Comparison of ENCODE assay signal across 10 cellular contexts in the genomic region with DNA sequence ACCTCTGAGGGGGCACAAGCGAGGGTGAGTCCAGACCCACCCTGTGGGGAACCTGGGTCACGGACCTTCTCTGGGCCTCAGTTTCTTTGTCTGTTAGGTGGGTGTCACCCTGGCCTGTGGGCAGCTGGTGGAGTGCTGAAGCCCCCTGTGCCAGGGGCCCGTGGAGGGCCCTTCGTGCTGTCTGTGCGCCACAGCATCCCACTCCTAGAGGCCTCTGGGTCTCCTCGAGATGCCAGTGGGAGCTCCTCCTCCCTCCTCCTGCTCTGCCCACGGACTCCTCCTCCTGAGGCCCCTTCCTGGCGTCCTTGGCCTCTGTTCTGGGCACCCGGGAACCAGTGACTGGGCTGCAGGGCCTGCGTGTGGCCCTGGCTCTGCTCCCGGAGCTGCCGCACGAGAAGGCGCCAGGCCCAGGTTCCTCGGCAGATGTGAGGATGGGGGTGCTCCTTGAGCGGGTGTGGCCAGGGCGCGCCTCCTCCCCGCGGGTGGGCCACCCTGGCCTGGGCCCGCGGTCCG. TPM values are rescaled to one million over a fixed set of nuclear protein-coding genes. Genes with fewer than 3 reads are reported as not detected.
DNase-seq lines count a peak whose midpoint lies in the region; ATAC-seq and TF ChIP-seq lines count a peak whose summit lies in the region.
"Had no signal": no experiment of that assay in that cellular context is flagged by ENCODE, and none has a peak within 500 bp of the region (broad histone marks: within the 10 kb centered on the region; RNA-seq: fewer than 3 reads in every experiment).

No MANE protein-coding gene starts in this region.

- no peak for TF ChIP-seq CTCF in tibial artery (IDR thresholded peaks at IDR 0.05)

- no peak overlapping the region for H3K27ac Mint-ChIP-seq in activated naive CD4-positive, alpha-beta T cell treated with anti-CD3 and anti-CD28 coated beads, Interleukin-2, amount 50 U/mL, for 72 hours
- H3K27ac Mint-ChIP-seq in activated naive CD4-positive, alpha-beta T cell treated with anti-CD3 and anti-CD28 coated beads for 36 hours: no peak overlapping the region

- H3K4me3 Mint-ChIP-seq in activated naive CD4-positive, alpha-beta T cell treated with anti-CD3 and anti-CD28 coated beads for 36 hours: no peak overlapping the region

- H3K27ac ChIP-seq in angular gyrus (ENCODE audit: low read depth, low read length): peak overlapping the region; percentile 44
- H3K27ac ChIP-seq in tibial artery: no peak overlapping the region

- H3K4me3 ChIP-seq in tibial artery: peak overlapping the region; percentile 41 to 53

- H3K4me1 ChIP-seq in tibial artery: peaks cover 0 to 21% (median 20%) of the 10 kb centered on the region in 4 donors

- peaks cover 12% of the 10 kb centered on the region for H3K4me1 Mint-ChIP-seq in activated naive CD4-positive, alpha-beta T cell treated with anti-CD3 and anti-CD28 coated beads for 36 hours (ENCODE audit: low read depth)

- no peaks in the 10 kb centered on the region for H3K36me3 ChIP-seq in tibial artery

- peaks cover 8% of the 10 kb centered on the region for H3K27me3 Mint-ChIP-seq in activated naive CD4-positive, alpha-beta T cell treated with anti-CD3 and anti-CD28 coated beads for 36 hours (ENCODE audit: low read depth)

- intact Hi-C loops in activated naive CD4-positive, alpha-beta T cell treated with anti-CD3 and anti-CD28 coated beads for 36 hours (cut with micrococcal nuclease): loop anchor here (5.0 kb wide), 2 partner anchors 39 to 54 kb away; a partner anchor contains a TSS
- intact Hi-C loops in tibial artery (cut with DNase I; ENCODE audit: low total_unique reads): no loop called here

- DNase-seq in activated naive CD4-positive, alpha-beta T cell treated with anti-CD3 and anti-CD28 coated beads, Interleukin-2, amount 50 U/mL, for 72 hours (ENCODE audit: low spot score in 2 of 2): no peak
- DNase-seq in activated naive CD4-positive, alpha-beta T cell treated with anti-CD3 and anti-CD28 coated beads for 36 hours: no peak
- DNase-seq in hepatic stellate cell (ENCODE audit: low spot score): peak; percentile 4
- no peak for DNase-seq in tibial artery
- no peak for DNase-seq in pons (ENCODE audit: low spot score)
- no peak for DNase-seq in T-helper 9 cell
- DNase-seq in NCI-H1417 (lab: John Stamatoyannopoulos, UW): no peak
- DNase-seq: KBM-7 had no signal

- no peaks in the 10 kb centered on the region for H3K9me3 ChIP-seq in tibial artery

- H3K9me3 Mint-ChIP-seq in activated naive CD4-positive, alpha-beta T cell treated with anti-CD3 and anti-CD28 coated beads, Interleukin-2, amount 50 U/mL, for 72 hours: no peaks in the 10 kb centered on the region
- H3K9me3 Mint-ChIP-seq in activated naive CD4-positive, alpha-beta T cell treated with anti-CD3 and anti-CD28 coated beads for 36 hours: no peaks in the 10 kb centered on the region

- peaks cover 0 to 46% of the 10 kb centered on the region in 2 donors for H3K27me3 ChIP-seq in tibial artery

- H3K36me3 Mint-ChIP-seq in activated naive CD4-positive, alpha-beta T cell treated with anti-CD3 and anti-CD28 coated beads, Interleukin-2, amount 50 U/mL, for 72 hours: no peaks in the 10 kb centered on the region
- H3K36me3 Mint-ChIP-seq in activated naive CD4-positive, alpha-beta T cell treated with anti-CD3 and anti-CD28 coated beads for 36 hours (ENCODE audit: low read depth): no peaks in the 10 kb centered on the region

- CTCF ChIA-PET in activated naive CD4-positive, alpha-beta T cell treated with anti-CD3 and anti-CD28 coated beads for 36 hours (lab: Charles Lee): interaction anchor here (1.3 kb wide), 1 partner anchor 75 kb away, joined by 6 read pairs; no protein-coding TSS in a partner anchor

- peak; percentile 2 to 3 for ATAC-seq in activated naive CD4-positive, alpha-beta T cell treated with anti-CD3 and anti-CD28 coated beads, Interleukin-2, amount 50 U/mL, for 72 hours
- ATAC-seq: left colon had no signal

RNA-seq across cellular contexts. Expression of a gene that starts 6.1 kb away (rescaled TPM):
- 1 to 10 TPM; 1.1 to 1.2 TPM for total RNA-seq in activated naive CD4-positive, alpha-beta T cell treated with anti-CD3 and anti-CD28 coated beads, Interleukin-2, amount 50 U/mL, for 72 hours
- total RNA-seq in activated naive CD4-positive, alpha-beta T cell treated with anti-CD3 and anti-CD28 coated beads for 36 hours: not detected

RNA-seq across cellular contexts. Expression of a gene that starts 26.2 kb away (rescaled TPM):
- total RNA-seq in activated naive CD4-positive, alpha-beta T cell treated with anti-CD3 and anti-CD28 coated beads, Interleukin-2, amount 50 U/mL, for 72 hours: 1 to 10 TPM in 1 of 2 donors, under 1 TPM in 1; 0.16 to 1.1 TPM
- total RNA-seq in activated naive CD4-positive, alpha-beta T cell treated with anti-CD3 and anti-CD28 coated beads for 36 hours: not detected

RNA-seq across cellular contexts. Expression of a gene that starts 55.8 kb away (rescaled TPM):
- 10 to 100 TPM; 22.5 to 25.4 TPM for total RNA-seq in activated naive CD4-positive, alpha-beta T cell treated with anti-CD3 and anti-CD28 coated beads, Interleukin-2, amount 50 U/mL, for 72 hours
- 1 to 10 TPM; 6.9 to 8.3 TPM for total RNA-seq in activated naive CD4-positive, alpha-beta T cell treated with anti-CD3 and anti-CD28 coated beads for 36 hours
